Comparison of ENCODE assay signal across 8 cellular contexts in the genomic region with DNA sequence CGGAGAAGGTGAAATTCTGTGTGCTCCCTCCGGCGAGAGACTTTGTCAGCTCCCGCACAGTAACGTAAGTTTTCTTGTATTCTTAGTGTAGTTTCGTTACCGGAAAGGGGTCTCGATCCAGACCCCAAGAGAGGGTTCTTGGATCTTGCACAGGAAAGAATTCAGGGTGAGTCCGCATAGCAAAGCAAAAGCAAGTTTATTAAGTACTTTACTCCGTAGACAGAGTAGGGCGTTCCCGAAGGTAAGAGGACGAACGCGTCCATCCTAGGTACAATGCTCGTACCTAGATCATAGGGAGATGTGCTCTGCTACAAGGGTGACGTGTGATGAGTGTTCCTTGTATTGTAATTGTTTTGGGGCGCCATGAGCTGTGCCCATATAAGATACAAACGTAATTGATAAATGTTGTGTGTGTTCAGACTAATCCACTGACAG. TPM values are rescaled to one million over a fixed set of nuclear protein-coding genes. Genes with fewer than 3 reads are reported as not detected.
DNase-seq lines count a peak whose midpoint lies in the region; ATAC-seq and TF ChIP-seq lines count a peak whose summit lies in the region.

No MANE protein-coding gene starts in this region.

- intact Hi-C loops in A673 (cut with micrococcal nuclease; ENCODE audit: unreplicated experiment) (no loop called here), stomach (cut with DNase I; ENCODE audit: low total_unique reads) (no loop called here)

- H3K27ac ChIP-seq in A673 (ENCODE audit: low read depth, low read length, poor library complexity, severe bottlenecking) (peak overlapping the region; percentile 95), stomach (peak overlapping the region; percentile 82 to 97 (median 94))

- H3K9me3 ChIP-seq in A673 (ENCODE audit: low read depth, low read length, poor library complexity, severe bottlenecking) (no peaks in the 10 kb centered on the region), iPS-15b (ENCODE audit: control insufficient read depth, insufficient read depth, low read length) (no peaks in the 10 kb centered on the region), stomach (no peaks in the 10 kb centered on the region)

- CTCF ChIA-PET in A673 (lab: Charles Lee) = interaction anchor here (1.0 kb wide), 1 partner anchor 16 kb away, joined by 3 read pairs; no protein-coding TSS in a partner anchor
- CTCF ChIA-PET in activated CD8-positive, alpha-beta T cell treated with anti-CD3 and anti-CD28 coated beads, Interleukin-2, amount 10 ng/mL, durations not matched to agents 7 days and 5 days (lab: Charles Lee) = interaction anchor here (0.9 to 4.9 kb wide), 13 partner anchors 9 to 142 kb away, joined by 3 to 35 read pairs (median 6); partner anchors contain the start of gene IFI27L2

- TF ChIP-seq CTCF in A673 (conservative IDR thresholded peaks at IDR 0.05; ENCODE audit: low read depth, low read length) (no peak), stomach (IDR thresholded peaks at IDR 0.05) (no peak)

- H3K4me1 Mint-ChIP-seq in activated CD8-positive, alpha-beta T cell treated with anti-CD3 and anti-CD28 coated beads, Interleukin-2, amount 10 ng/mL, durations not matched to agents 7 days and 5 days (ENCODE audit: low read depth) = peaks cover 46% of the 10 kb centered on the region

- TF ChIP-seq EP300 in stomach (IDR thresholded peaks at IDR 0.05) = no peak

- peak; percentile 23 for ATAC-seq in GM18909 (IDR thresholded peaks at IDR 0.05; ENCODE audit: poor library complexity, unreplicated experiment)
- ATAC-seq in HG03280 (IDR thresholded peaks at IDR 0.05; ENCODE audit: unreplicated experiment) = peak; percentile 29
- peak; percentile 19 for ATAC-seq in activated CD8-positive, alpha-beta T cell treated with anti-CD3 and anti-CD28 coated beads, Interleukin-2, amount 10 ng/mL, durations not matched to agents 7 days and 5 days

- BruUV-seq in A673 (replicated peaks; lab: Mats Ljungman, UMichigan) = no TSS peak

- H3K36me3 ChIP-seq in A673 (ENCODE audit: insufficient read depth, low read length, poor library complexity, severe bottlenecking) (peaks cover 28% of the 10 kb centered on the region), iPS-15b (ENCODE audit: control insufficient read depth, insufficient read depth, low read length) (peaks cover 12% of the 10 kb centered on the region), stomach (peaks cover 0 to 29% (median 17%) of the 10 kb centered on the region in 4 donors)

- peak overlapping the region; percentile 99 for H3K27ac Mint-ChIP-seq in activated CD8-positive, alpha-beta T cell treated with anti-CD3 and anti-CD28 coated beads, Interleukin-2, amount 10 ng/mL, durations not matched to agents 7 days and 5 days

- H3K9ac ChIP-seq in iPS-15b (ENCODE audit: low read depth, low read length) = peak overlapping the region; percentile 13

- H3K9me3 Mint-ChIP-seq in activated CD8-positive, alpha-beta T cell treated with anti-CD3 and anti-CD28 coated beads, Interleukin-2, amount 10 ng/mL, durations not matched to agents 7 days and 5 days (ENCODE audit: insufficient read depth) = no peaks in the 10 kb centered on the region

- DNase-seq in A673 (ENCODE audit: low spot score) = no peak
- peak; percentile 25 for DNase-seq in activated CD8-positive, alpha-beta T cell treated with anti-CD3 and anti-CD28 coated beads, Interleukin-2, amount 10 ng/mL, durations not matched to agents 7 days and 5 days
- no peak for DNase-seq in stomach
- DNase-seq in cerebellum (ENCODE audit: low spot score) = no peak
- DNase-seq in 8988T = no peak

- H3K4me1 ChIP-seq in A673 (ENCODE audit: insufficient read depth, low read length, poor library complexity, severe bottlenecking) (peaks cover 12% of the 10 kb centered on the region), iPS-15b (ENCODE audit: control insufficient read depth, insufficient read depth, low read length) (peaks cover 10% of the 10 kb centered on the region), stomach (peaks cover 32 to 52% (median 44%) of the 10 kb centered on the region in 4 donors)

- no peak for TF ChIP-seq POLR2A in stomach (IDR thresholded peaks at IDR 0.05)

- POLR2A ChIA-PET in A673 (lab: Charles Lee; ENCODE audit: low non-redundant PET) = no interaction called here
- POLR2A ChIA-PET in activated CD8-positive, alpha-beta T cell treated with anti-CD3 and anti-CD28 coated beads, Interleukin-2, amount 10 ng/mL, durations not matched to agents 7 days and 5 days (lab: Charles Lee) = interaction anchor here (0.6 to 2.0 kb wide), 9 partner anchors 24 to 1439 kb away, joined by 3 to 8 read pairs (median 3); no protein-coding TSS in a partner anchor

- H3K4me3 ChIP-seq in A673 (ENCODE audit: low read depth, low read length, poor library complexity, severe bottlenecking) (peak overlapping the region; percentile 94), iPS-15b (ENCODE audit: low read depth, low read length) (peak overlapping the region; percentile 61), stomach (peak overlapping the region; percentile 90 to 98 (median 94))

- H3K4me3 Mint-ChIP-seq in activated CD8-positive, alpha-beta T cell treated with anti-CD3 and anti-CD28 coated beads, Interleukin-2, amount 10 ng/mL, durations not matched to agents 7 days and 5 days = peak overlapping the region; percentile 99

- 0 to 1% (median 1%) methylated on average over 19 of the region's 19 CpGs for WGBS in stomach, 5 donors

- peaks cover 60% of the 10 kb centered on the region for H3K36me3 Mint-ChIP-seq in activated CD8-positive, alpha-beta T cell treated with anti-CD3 and anti-CD28 coated beads, Interleukin-2, amount 10 ng/mL, durations not matched to agents 7 days and 5 days (ENCODE audit: low read depth)

- H3K27me3 ChIP-seq in A673 (replicated peaks; ENCODE audit: insufficient read depth, low read depth, low read length, poor library complexity) (no peaks in the 10 kb centered on the region), iPS-15b (ENCODE audit: control insufficient read depth, insufficient read depth, low read length) (no peaks in the 10 kb centered on the region), stomach (no peaks in the 10 kb centered on the region)

- no peaks in the 10 kb centered on the region for H3K27me3 Mint-ChIP-seq in activated CD8-positive, alpha-beta T cell treated with anti-CD3 and anti-CD28 coated beads, Interleukin-2, amount 10 ng/mL, durations not matched to agents 7 days and 5 days (ENCODE audit: low read depth)

RNA-seq across cellular contexts. Expression of gene IFI27L1, which starts 0.3 kb away (rescaled TPM):
- total RNA-seq in A673 (2021) (14.7 and 17.5 TPM in 2 replicates), stomach (10 to 100 TPM in 2 of 5 donors, 1 to 10 TPM in 2, not detected in 1; 1.6 to 17.1 (median 9.3) TPM), cerebellum (16.6 TPM)
- total RNA-seq in activated CD8-positive, alpha-beta T cell treated with anti-CD3 and anti-CD28 coated beads, Interleukin-2, amount 10 ng/mL, durations not matched to agents 7 days and 5 days = 10 to 100 TPM; 34.7 to 41.3 TPM
- 10 to 100 TPM in 2 of 3 donors, 1 to 10 TPM in 1; 9.9 to 33.7 (median 23.5) TPM for polyA plus RNA-seq in stomach

RNA-seq across cellular contexts. Expression of gene DDX24, which starts 0.4 kb away (rescaled TPM):
- total RNA-seq in A673 (2021) = 195 and 203 TPM in 2 replicates
- 100 to 1,000 TPM; 172 to 184 TPM for total RNA-seq in activated CD8-positive, alpha-beta T cell treated with anti-CD3 and anti-CD28 coated beads, Interleukin-2, amount 10 ng/mL, durations not matched to agents 7 days and 5 days
- total RNA-seq in stomach = 100 to 1,000 TPM in 2 of 5 donors, 10 to 100 TPM in 3; 39.1 to 236 (median 84.4) TPM
- polyA plus RNA-seq in stomach = 10 to 100 TPM; 47.4 to 73.8 (median 61.2) TPM
- total RNA-seq in cerebellum = 59.0 TPM

RNA-seq across cellular contexts. Expression of gene IFI27, which starts 29.1 kb away (rescaled TPM):
- 3.7 and 4.9 TPM in 2 replicates for total RNA-seq in A673 (2021)
- total RNA-seq in activated CD8-positive, alpha-beta T cell treated with anti-CD3 and anti-CD28 coated beads, Interleukin-2, amount 10 ng/mL, durations not matched to agents 7 days and 5 days = 100 to 1,000 TPM; 116 to 129 TPM
- 100 to 1,000 TPM in 3 of 5 donors, 10 to 100 TPM in 2; 12.9 to 276 (median 118) TPM for total RNA-seq in stomach
- 1,000 to 10,000 TPM in 1 of 3 donors, 100 to 1,000 TPM in 2; 292 to 1,115 (median 874) TPM for polyA plus RNA-seq in stomach
- 5.6 TPM for total RNA-seq in cerebellum

RNA-seq across cellular contexts. Expression of gene IFI27L2, which starts 48.0 kb away (rescaled TPM):
- 12.4 and 13.4 TPM in 2 replicates for total RNA-seq in A673 (2021)
- 10 to 100 TPM; 65.2 to 74.6 TPM for total RNA-seq in activated CD8-positive, alpha-beta T cell treated with anti-CD3 and anti-CD28 coated beads, Interleukin-2, amount 10 ng/mL, durations not matched to agents 7 days and 5 days
- 10 to 100 TPM in 3 of 5 donors, 1 to 10 TPM in 2; 4.9 to 61.7 (median 24.8) TPM for total RNA-seq in stomach
- polyA plus RNA-seq in stomach = 100 to 1,000 TPM in 2 of 3 donors, 10 to 100 TPM in 1; 87.8 to 133 (median 103) TPM
- 11.5 TPM for total RNA-seq in cerebellum

RNA-seq across cellular contexts. Expression of gene OTUB2, which starts 55.3 kb away (rescaled TPM):
- total RNA-seq in A673 (2021) = 1.1 and 2.3 TPM in 2 replicates
- total RNA-seq in activated CD8-positive, alpha-beta T cell treated with anti-CD3 and anti-CD28 coated beads, Interleukin-2, amount 10 ng/mL, durations not matched to agents 7 days and 5 days = 1 to 10 TPM; 1.4 to 1.7 TPM
- total RNA-seq in stomach = 1 to 10 TPM in 1 of 5 donors, under 1 TPM in 2, not detected in 2; 0.45 to 4.1 (median 0.92) TPM
- under 1 TPM; 0.46 to 0.75 (median 0.50) TPM for polyA plus RNA-seq in stomach
- 6.3 TPM for total RNA-seq in cerebellum
